Comparison of ENCODE assay signal across 8 cellular contexts in the genomic region with DNA sequence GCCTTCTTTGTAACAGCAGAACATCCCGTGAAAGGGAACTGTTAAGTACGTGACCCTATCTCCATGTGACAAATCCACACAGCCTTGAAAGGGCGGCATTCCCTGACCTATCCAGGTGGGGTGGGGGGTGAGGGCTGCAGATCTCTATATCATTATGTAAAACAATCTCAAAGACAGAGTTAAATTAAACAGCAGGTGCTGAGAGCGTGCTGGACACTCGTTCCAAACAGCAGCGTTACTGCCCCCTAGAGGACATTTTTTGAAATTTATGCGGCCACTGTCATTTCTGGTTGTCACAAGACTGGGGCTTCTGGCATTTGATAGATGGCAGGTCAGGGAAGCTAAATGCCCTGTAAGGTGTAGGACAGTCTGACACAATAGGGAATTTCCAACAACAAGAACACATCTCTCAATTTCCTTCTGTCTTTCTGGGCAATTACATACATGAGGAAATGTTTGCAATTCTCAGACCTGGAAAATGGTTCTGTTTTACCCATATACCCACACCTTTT. TPM values are rescaled to one million over a fixed set of nuclear protein-coding genes. Genes with fewer than 3 reads are reported as not detected.
DNase-seq lines count a peak whose midpoint lies in the region; ATAC-seq, FAIRE-seq and TF ChIP-seq lines count a peak whose summit lies in the region.

No MANE protein-coding gene starts in this region.

- H3K18ac ChIP-seq in H1 (ENCODE audit: extremely low read depth, low read length), result no peak overlapping the region

- DNase-seq in CD8-positive, alpha-beta T cell, result peak; percentile 45 to 78 (median 66)
- DNase-seq in HTR-8/SVneo (ENCODE audit: insufficient read length, low spot score), result peak; percentile 87
- DNase-seq in NOMO-1 (lab: John Stamatoyannopoulos, UW; ENCODE audit: unreplicated experiment in 2 of 2), result peak; percentile 54 to 68
- DNase-seq in activated CD8-positive, alpha-beta memory T cell treated with anti-CD3 and anti-CD28 coated beads for 24 hours, result peak; percentile 83
- peak in 1 of 2 experiments; percentile 86 for DNase-seq in H1 (ENCODE audit: low read depth in 1 of 2, low spot score in 2 of 2)
- peak in 1 of 2 experiments; percentile 74 for DNase-seq in mesothelial cell of epicardium (ENCODE audit: low spot score in 2 of 2, unreplicated experiment in 2 of 2)

- peaks cover 12% of the 10 kb centered on the region for H3K4me1 Mint-ChIP-seq in CD8-positive, alpha-beta T cell (ENCODE audit: low read depth)
- peaks cover 4% of the 10 kb centered on the region for H3K4me1 Mint-ChIP-seq in mesothelial cell of epicardium

- H3K9ac ChIP-seq in H1 (replicated peaks in 1 of 4; ENCODE audit: extremely low read depth in 1 of 4, low read depth in 3 of 4, low read length in 3 of 4), result no peak overlapping the region
- peak overlapping the region in 1 of 2 donors; percentile 5 for H3K9ac ChIP-seq in stomach smooth muscle (ENCODE audit: low read length in 2 of 2)

- H2BK12ac ChIP-seq in H1 (ENCODE audit: low read depth, low read length), result no peak overlapping the region

- H4K91ac ChIP-seq in H1 (replicated peaks; ENCODE audit: insufficient read length, low read length), result no peak overlapping the region

- no peak overlapping the region for H3K27ac Mint-ChIP-seq in CD8-positive, alpha-beta T cell
- H3K27ac Mint-ChIP-seq in mesothelial cell of epicardium, result no peak overlapping the region

- H3K14ac ChIP-seq in H1 (ENCODE audit: insufficient read length), result no peak overlapping the region

- no peak for ATAC-seq in CD8-positive, alpha-beta T cell
- no peak for ATAC-seq in HG03196 (IDR thresholded peaks at IDR 0.05; ENCODE audit: unreplicated experiment)

- CTCF ChIA-PET in CD8-positive, alpha-beta T cell (lab: Charles Lee), result interaction anchor here (0.7 to 7.6 kb wide), 36 partner anchors 10 to 842 kb away, joined by 3 to 161 read pairs (median 4); partner anchors contain the start of genes GRN and TMUB2
- CTCF ChIA-PET in H1 (lab: Charles Lee; ENCODE audit: partially characterized antibody), result interaction anchor here (0.7 to 11.0 kb wide), 34 partner anchors 10 to 275 kb away, joined by 3 to 158 read pairs (median 6); partner anchors contain the start of genes GRN and UBTF

- intact Hi-C loops in CD8-positive, alpha-beta T cell (cut with DNase I, micrococcal nuclease), result loop anchor here (1.0 kb wide), 2 partner anchors 121 to 190 kb away; partner anchors contain the start of gene HROB (in 1 of the 2)

- no peak for TF ChIP-seq EP300 in H1 (IDR thresholded peaks at IDR 0.05; ENCODE audit: borderline replicate concordance in 1 of 2, low read depth in 2 of 2, low read length in 2 of 2)

- TF ChIP-seq RAD21 in H1 (IDR thresholded peaks at IDR 0.05 in 1 of 2, conservative IDR thresholded peaks at IDR 0.05 in 1 of 2; ENCODE audit: low read depth in 2 of 2, low read length in 2 of 2), result peak; percentile 66 to 73

- H3K79me2 ChIP-seq in H1 (ENCODE audit: control insufficient read depth in 1 of 2, insufficient read depth in 2 of 2, low read length in 2 of 2), result no peaks in the 10 kb centered on the region

- no peak overlapping the region for H4K8ac ChIP-seq in H1 (ENCODE audit: extremely low read depth, insufficient read depth, low read length)

- H3K23ac ChIP-seq in H1 (ENCODE audit: insufficient read length), result no peak overlapping the region

- no peaks in the 10 kb centered on the region for H3K79me1 ChIP-seq in H1 (ENCODE audit: low read depth, low read length)

- H3K4me1 ChIP-seq in CD8-positive, alpha-beta T cell (ENCODE audit: insufficient read depth, low read length), result peaks cover 4% of the 10 kb centered on the region
- H3K4me1 ChIP-seq in H1 (replicated peaks in 1 of 4; ENCODE audit: control insufficient read depth in 3 of 4, insufficient read depth in 4 of 4, low read length in 3 of 4) (peaks cover 0 to 2% (median 2%) of the 10 kb centered on the region in 4 experiments; a peak in 4 of 7 replicates), stomach smooth muscle (ENCODE audit: control insufficient read depth, insufficient read depth, low read length) (peaks cover 7% of the 10 kb centered on the region)

- no peak for TF ChIP-seq POLR2A in H1 (IDR thresholded peaks at IDR 0.05; ENCODE audit: control extremely low read depth in 1 of 2, low read depth in 2 of 2, low read length in 2 of 2)

- POLR2A ChIA-PET in CD8-positive, alpha-beta T cell (lab: Charles Lee), result interaction anchor here (1.0 to 1.9 kb wide), 5 partner anchors 14 to 145 kb away, joined by 3 to 9 read pairs (median 5); partner anchors contain the start of genes GRN and TMUB2
- POLR2A ChIA-PET in H1 (lab: Charles Lee; ENCODE audit: partially characterized antibody), result interaction anchor here (0.7 to 3.1 kb wide), 8 partner anchors 12 to 142 kb away, joined by 3 to 15 read pairs (median 4); partner anchors contain the start of gene GRN

- FAIRE-seq in HTR-8/SVneo (lab: Jason Lieb, UNC) (peak; percentile 86), H1 (lab: Jason Lieb, UNC) (peak; percentile 55)

- no peaks in the 10 kb centered on the region for H3K36me3 ChIP-seq in CD8-positive, alpha-beta T cell (ENCODE audit: insufficient read depth, low read length)
- H3K36me3 ChIP-seq in H1 (ENCODE audit: control insufficient read depth in 2 of 4, insufficient read depth in 4 of 4, low read length in 3 of 4) (no peaks in the 10 kb centered on the region), stomach smooth muscle (ENCODE audit: control insufficient read depth in 2 of 2, insufficient read depth in 2 of 2, low read length in 2 of 2) (no peaks in the 10 kb centered on the region)

- no peak overlapping the region for H2BK15ac ChIP-seq in H1 (ENCODE audit: low read length)

- no peak overlapping the region for H2AK5ac ChIP-seq in H1 (ENCODE audit: low read depth, low read length)

- H2AFZ ChIP-seq in H1 (ENCODE audit: low read length), result no peak overlapping the region

- H3K36me3 Mint-ChIP-seq in CD8-positive, alpha-beta T cell, result peaks cover 2% of the 10 kb centered on the region
- H3K36me3 Mint-ChIP-seq in mesothelial cell of epicardium, result no peaks in the 10 kb centered on the region

- H2BK5ac ChIP-seq in H1 (ENCODE audit: low read depth, low read length), result no peak overlapping the region

- H3K4me3 ChIP-seq in CD8-positive, alpha-beta T cell (ENCODE audit: low read depth, low read length), result no peak overlapping the region
- no peak overlapping the region for H3K4me3 ChIP-seq in H1 (ENCODE audit: extremely low read depth in 1 of 4, insufficient read depth in 2 of 4, low read depth in 3 of 4, low read length in 4 of 4)
- no peak overlapping the region for H3K4me3 ChIP-seq in stomach smooth muscle (ENCODE audit: low read length in 2 of 2)

- H3K4ac ChIP-seq in H1 (replicated peaks; ENCODE audit: insufficient read length, low read depth, low read length), result no peak overlapping the region

- no peak overlapping the region for H3K4me2 ChIP-seq in H1 (ENCODE audit: insufficient read depth in 1 of 2, low read depth in 2 of 2, low read length in 2 of 2)

- no peaks in the 10 kb centered on the region for H3K9me3 ChIP-seq in CD8-positive, alpha-beta T cell (ENCODE audit: low read length)
- H3K9me3 ChIP-seq in H1 (ENCODE audit: insufficient read depth in 2 of 2, low read depth in 1 of 2, low read length in 1 of 2), result no peaks in the 10 kb centered on the region
- no peaks in the 10 kb centered on the region for H3K9me3 ChIP-seq in stomach smooth muscle (ENCODE audit: control insufficient read depth in 2 of 2, low read length in 2 of 2)

- WGBS in H1 (ENCODE audit: extremely low coverage in 1 of 2, insufficient coverage in 1 of 2, insufficient read length in 1 of 2, insufficient replicate concordance in 2 of 2, low coverage in 1 of 2, low lambda C conversion rate in 2 of 2, missing lambda C conversion rate in 1 of 2), 2 experiments, result 23% methylated on average over 7 of the region's 7 CpGs; no CpG with 5 or more reads in 1 of the 2 experiments

- H2BK20ac ChIP-seq in H1 (ENCODE audit: low read length), result no peak overlapping the region

- no peak overlapping the region for H4K5ac ChIP-seq in H1 (ENCODE audit: insufficient read length, low read depth, low read length)

- H4K20me1 ChIP-seq in H1 (replicated peaks in 1 of 2; ENCODE audit: control insufficient read depth in 1 of 2, insufficient read depth in 2 of 2, low read length in 2 of 2), result no peaks in the 10 kb centered on the region

- H3K56ac ChIP-seq in H1 (replicated peaks; ENCODE audit: insufficient read length, low read depth, low read length), result no peak overlapping the region

- H3K27me3 Mint-ChIP-seq in CD8-positive, alpha-beta T cell (ENCODE audit: low read depth), result no peaks in the 10 kb centered on the region
- peaks cover 4% of the 10 kb centered on the region for H3K27me3 Mint-ChIP-seq in mesothelial cell of epicardium (ENCODE audit: low read depth)

- no peaks in the 10 kb centered on the region for H3K9me3 Mint-ChIP-seq in CD8-positive, alpha-beta T cell
- H3K9me3 Mint-ChIP-seq in mesothelial cell of epicardium, result no peaks in the 10 kb centered on the region

- no peak overlapping the region for H3K27ac ChIP-seq in CD8-positive, alpha-beta T cell (ENCODE audit: low read depth, low read length)
- H3K27ac ChIP-seq in H1 (ENCODE audit: low read depth, low read length), result no peak overlapping the region
- peak overlapping the region; percentile 6 for H3K27ac ChIP-seq in stomach smooth muscle (ENCODE audit: low read length)

- no peak overlapping the region for H2BK120ac ChIP-seq in H1 (replicated peaks; ENCODE audit: low read depth, low read length)

- peak; percentile 89 for TF ChIP-seq CTCF in CD8-positive, alpha-beta T cell (IDR thresholded peaks at IDR 0.05)
- TF ChIP-seq CTCF in H1 (IDR thresholded peaks at IDR 0.05; ENCODE audit: control extremely low read depth in 1 of 3, insufficient read depth in 1 of 3, low read depth in 1 of 3, low read length in 3 of 3) (peak; percentile 53 to 79 (median 77)), mesothelial cell of epicardium (IDR thresholded peaks at IDR 0.05; ENCODE audit: unreplicated experiment) (peak; percentile 84)

- H3K27me3 ChIP-seq in CD8-positive, alpha-beta T cell (ENCODE audit: insufficient read depth, low read length), result no peaks in the 10 kb centered on the region
- H3K27me3 ChIP-seq in H1 (replicated peaks in 1 of 4; ENCODE audit: control insufficient read depth in 3 of 4, extremely low read depth in 1 of 4, insufficient read depth in 3 of 4, low read length in 3 of 4) (peaks cover 0 to 2% (median under 1%) of the 10 kb centered on the region in 4 experiments; a peak in 3 of 7 replicates), stomach smooth muscle (ENCODE audit: control insufficient read depth in 1 of 2, insufficient read depth in 2 of 2, low read length in 2 of 2) (no peaks in the 10 kb centered on the region)

- H3K4me3 Mint-ChIP-seq in CD8-positive, alpha-beta T cell, result no peak overlapping the region
- H3K4me3 Mint-ChIP-seq in mesothelial cell of epicardium, result no peak overlapping the region

- no peaks in the 10 kb centered on the region; the same call in 1 of the 2 replicates for H3K23me2 ChIP-seq in H1 (ENCODE audit: low read depth, low read length)

RNA-seq across cellular contexts. Expression of gene SLC25A39, which starts 6.7 kb away (rescaled TPM):
- total RNA-seq in CD8-positive, alpha-beta T cell, result 10 to 100 TPM; 73.1 to 77.7 TPM
- 189 and 200 TPM in 2 replicates for total RNA-seq in H1 (2021; fragmentation: NEBNext Ultra II Directional; extraction: Animal tissue kit (Norgen Biotek cat#: 25700))
- 291 and 408 TPM in 2 replicates for polyA plus RNA-seq in H1 (2011; rRNA removed)
- polyA plus RNA-seq in H1 (2011; cell fraction: cytosol; rRNA removed), result 282 TPM
- 575 TPM for polyA plus RNA-seq in H1 (2011; cell fraction: nucleus; rRNA removed)
- 156 to 250 TPM (median 229 TPM) in 4 replicates for polyA plus RNA-seq in H1 (2012, experiment 1 of 2)
- polyA plus RNA-seq in H1 (2012, experiment 2 of 2), result 230 TPM
- 181 TPM for polyA plus RNA-seq in H1 (2013, experiment 1 of 2)
- 173 TPM for polyA plus RNA-seq in H1 (2013, experiment 2 of 2)
- polyA minus RNA-seq in H1 (2011; rRNA and poly(A)+ RNA removed), result 74.8 and 88.3 TPM in 2 replicates
- polyA minus RNA-seq in H1 (2011; cell fraction: cytosol; rRNA and poly(A)+ RNA removed), result 85.4 TPM
- 119 TPM for polyA minus RNA-seq in H1 (2011; cell fraction: nucleus; rRNA and poly(A)+ RNA removed)
- total RNA-seq in mesothelial cell of epicardium, result 106 to 113 TPM (median 112 TPM) in 3 replicates

RNA-seq across cellular contexts. Expression of gene GRN, which starts 13.8 kb away (rescaled TPM):
- 10 to 100 TPM in 1 of 2 experiments, 1 to 10 TPM in 1; 8.5 to 13.2 TPM for total RNA-seq in CD8-positive, alpha-beta T cell
- 108 and 117 TPM in 2 replicates for total RNA-seq in H1 (2021; fragmentation: NEBNext Ultra II Directional; extraction: Animal tissue kit (Norgen Biotek cat#: 25700))
- 387 and 526 TPM in 2 replicates for polyA plus RNA-seq in H1 (2011; rRNA removed)
- 143 TPM for polyA plus RNA-seq in H1 (2011; cell fraction: cytosol; rRNA removed)
- polyA plus RNA-seq in H1 (2011; cell fraction: nucleus; rRNA removed), result 360 TPM
- 137 to 183 TPM (median 169 TPM) in 4 replicates for polyA plus RNA-seq in H1 (2012, experiment 1 of 2)
- polyA plus RNA-seq in H1 (2012, experiment 2 of 2), result 165 TPM
- 258 TPM for polyA plus RNA-seq in H1 (2013, experiment 1 of 2)
- 236 TPM for polyA plus RNA-seq in H1 (2013, experiment 2 of 2)
- 66.1 and 115 TPM in 2 replicates for polyA minus RNA-seq in H1 (2011; rRNA and poly(A)+ RNA removed)
- 135 TPM for polyA minus RNA-seq in H1 (2011; cell fraction: cytosol; rRNA and poly(A)+ RNA removed)
- polyA minus RNA-seq in H1 (2011; cell fraction: nucleus; rRNA and poly(A)+ RNA removed), result 88.4 TPM
- total RNA-seq in mesothelial cell of epicardium, result 128 to 144 TPM (median 137 TPM) in 3 replicates

RNA-seq across cellular contexts. Expression of gene RUNDC3A, which starts 22.9 kb away (rescaled TPM):
- total RNA-seq in CD8-positive, alpha-beta T cell, result under 1 TPM in 1 of 2 experiments, not detected in 1; 0.19 TPM
- total RNA-seq in H1 (2021; fragmentation: NEBNext Ultra II Directional; extraction: Animal tissue kit (Norgen Biotek cat#: 25700)), result 6.1 and 6.4 TPM in 2 replicates
- 13.8 and 15.6 TPM in 2 replicates for polyA plus RNA-seq in H1 (2011; rRNA removed)
- polyA plus RNA-seq in H1 (2011; cell fraction: cytosol; rRNA removed), result 11.9 TPM
- polyA plus RNA-seq in H1 (2011; cell fraction: nucleus; rRNA removed), result 23.7 TPM
- 4.5 to 8.2 TPM (median 6.2 TPM) in 4 replicates for polyA plus RNA-seq in H1 (2012, experiment 1 of 2)
- 5.1 TPM for polyA plus RNA-seq in H1 (2012, experiment 2 of 2)
- polyA plus RNA-seq in H1 (2013, experiment 1 of 2), result 4.7 TPM
- 4.5 TPM for polyA plus RNA-seq in H1 (2013, experiment 2 of 2)
- polyA minus RNA-seq in H1 (2011; rRNA and poly(A)+ RNA removed), result 3.8 and 4.3 TPM in 2 replicates
- 6.8 TPM for polyA minus RNA-seq in H1 (2011; cell fraction: cytosol; rRNA and poly(A)+ RNA removed)
- 3.4 TPM for polyA minus RNA-seq in H1 (2011; cell fraction: nucleus; rRNA and poly(A)+ RNA removed)
- 0.34 to 0.60 TPM (median 0.53 TPM) in 3 replicates for total RNA-seq in mesothelial cell of epicardium

RNA-seq across cellular contexts. Expression of gene FAM171A2, which starts 32.3 kb away (rescaled TPM):
- under 1 TPM; 0.24 to 0.44 TPM for total RNA-seq in CD8-positive, alpha-beta T cell
- 23.9 and 24.1 TPM in 2 replicates for total RNA-seq in H1 (2021; fragmentation: NEBNext Ultra II Directional; extraction: Animal tissue kit (Norgen Biotek cat#: 25700))
- polyA plus RNA-seq in H1 (2011; rRNA removed), result 21.9 and 31.8 TPM in 2 replicates
- polyA plus RNA-seq in H1 (2011; cell fraction: cytosol; rRNA removed), result 21.7 TPM
- polyA plus RNA-seq in H1 (2011; cell fraction: nucleus; rRNA removed), result 37.0 TPM
- polyA plus RNA-seq in H1 (2012, experiment 1 of 2), result 10.4 to 25.0 TPM (median 21.9 TPM) in 4 replicates
- 11.7 TPM for polyA plus RNA-seq in H1 (2012, experiment 2 of 2)
- polyA plus RNA-seq in H1 (2013, experiment 1 of 2), result 15.4 TPM
- 15.9 TPM for polyA plus RNA-seq in H1 (2013, experiment 2 of 2)
- polyA minus RNA-seq in H1 (2011; rRNA and poly(A)+ RNA removed), result 14.7 and 17.9 TPM in 2 replicates
- 22.5 TPM for polyA minus RNA-seq in H1 (2011; cell fraction: cytosol; rRNA and poly(A)+ RNA removed)
- polyA minus RNA-seq in H1 (2011; cell fraction: nucleus; rRNA and poly(A)+ RNA removed), result 24.7 TPM
- total RNA-seq in mesothelial cell of epicardium, result 58.0 to 64.7 TPM (median 60.7 TPM) in 3 replicates

RNA-seq across cellular contexts. Expression of gene ITGA2B, which starts 58.1 kb away (rescaled TPM):
- 1 to 10 TPM in 1 of 2 experiments, under 1 TPM in 1; 0.28 to 1.1 TPM for total RNA-seq in CD8-positive, alpha-beta T cell
- total RNA-seq in H1 (2021; fragmentation: NEBNext Ultra II Directional; extraction: Animal tissue kit (Norgen Biotek cat#: 25700)), result 11.3 and 12.3 TPM in 2 replicates
- 6.9 and 12.4 TPM in 2 replicates for polyA plus RNA-seq in H1 (2011; rRNA removed)
- 11.4 TPM for polyA plus RNA-seq in H1 (2011; cell fraction: cytosol; rRNA removed)
- polyA plus RNA-seq in H1 (2011; cell fraction: nucleus; rRNA removed), result 59.9 TPM
- polyA plus RNA-seq in H1 (2012, experiment 1 of 2), result 9.1 to 21.1 TPM (median 16.5 TPM) in 4 replicates
- polyA plus RNA-seq in H1 (2012, experiment 2 of 2), result 7.0 TPM
- polyA plus RNA-seq in H1 (2013, experiment 1 of 2), result 8.8 TPM
- polyA plus RNA-seq in H1 (2013, experiment 2 of 2), result 6.7 TPM
- polyA minus RNA-seq in H1 (2011; rRNA and poly(A)+ RNA removed), result 5.8 and 5.9 TPM in 2 replicates
- 6.3 TPM for polyA minus RNA-seq in H1 (2011; cell fraction: cytosol; rRNA and poly(A)+ RNA removed)
- polyA minus RNA-seq in H1 (2011; cell fraction: nucleus; rRNA and poly(A)+ RNA removed), result 16.0 TPM
- 12.2 to 15.9 TPM (median 13.6 TPM) in 3 replicates for total RNA-seq in mesothelial cell of epicardium
